In genomic region chr1:219834247-219834917, GRCh38 we compare ENCODE assay signal across 20 cellular contexts.
"Had no signal": no experiment of that assay in that cellular context is flagged by ENCODE, and none has a peak within 500 bp of the region (broad histone marks: within the 10 kb centered on the region; RNA-seq: fewer than 3 reads in every experiment).

No MANE protein-coding gene starts in this region.

- H3K27ac Mint-ChIP-seq: activated CD4-positive, alpha-beta T cell treated with anti-CD3 and anti-CD28 coated beads for 36 hours; activated naive CD8-positive, alpha-beta T cell; activated T-helper 1 cell treated with anti-CD3 and anti-CD28 coated beads, Interleukin-12 subunit alpha, Interleukin-12 subunit beta, Interleukin-2, Interleukin-4 antibody, amounts not matched to agents 30 ng/mL and 10 ng/mL and 1 ng/mL, durations not matched to agents 14 hours and 24 hours and 36 hours; effector memory CD8-positive, alpha-beta T cell; mesothelial cell of epicardium; nephron; progenitor cell of endocrine pancreas; T-helper 2 cell treated with Interferon-gamma antibody and Interleukin-4, amounts not matched to agents 5 μg/mL and 100 μg/mL, for 36 hours had no signal

- H3K9me3 ChIP-seq: right atrium auricular region, thyroid gland had no signal

- H3K4me1 Mint-ChIP-seq: activated CD4-positive, alpha-beta T cell treated with anti-CD3 and anti-CD28 coated beads for 36 hours; nephron had no signal

- H3K4me3 ChIP-seq: lung, right atrium auricular region, thyroid gland had no signal

- H3K4me3 Mint-ChIP-seq: activated CD4-positive, alpha-beta T cell treated with anti-CD3 and anti-CD28 coated beads for 36 hours; activated naive CD8-positive, alpha-beta T cell; activated T-helper 1 cell treated with anti-CD3 and anti-CD28 coated beads, Interleukin-12 subunit alpha, Interleukin-12 subunit beta, Interleukin-2, Interleukin-4 antibody, amounts not matched to agents 30 ng/mL and 10 ng/mL and 1 ng/mL, durations not matched to agents 14 hours and 24 hours and 36 hours; effector memory CD8-positive, alpha-beta T cell; mesothelial cell of epicardium; nephron; T-helper 2 cell treated with Interferon-gamma antibody and Interleukin-4, amounts not matched to agents 5 μg/mL and 100 μg/mL, for 36 hours had no signal

- ATAC-seq: activated CD4-positive, alpha-beta T cell treated with anti-CD3 and anti-CD28 coated beads for 36 hours; effector memory CD8-positive, alpha-beta T cell had no signal

- DNase-seq: activated CD4-positive, alpha-beta T cell treated with anti-CD3 and anti-CD28 coated beads for 36 hours; activated CD4-positive, alpha-beta T cell treated with anti-CD3 and anti-CD28 coated beads, Interleukin-2, amount 50 U/mL, for 48 hours; activated T-cell treated with anti-CD3 and anti-CD28 coated beads for 4 hours; amniotic stem cell; effector memory CD8-positive, alpha-beta T cell; foreskin fibroblast; nucleus accumbens; stimulated activated CD4-positive, alpha-beta T cell treated with anti-CD3 and anti-CD28 coated beads, Interleukin-12 subunit alpha, Interleukin-12 subunit beta, amount 100 ng/mL, for 4 hours; stimulated activated CD4-positive, alpha-beta T cell treated with anti-CD3 and anti-CD28 coated beads, Interleukin-1b, Interleukin-23, amount 100 ng/mL, for 48 hours; stimulated activated CD8-positive, alpha-beta memory T cell treated with anti-CD3 and anti-CD28 coated beads, Interleukin-4, amount 100 ng/mL, for 48 hours; stimulated activated naive CD4-positive, alpha-beta T cell treated with Interleukin-2 at 50 U/mL for 16 hours; thyroid gland had no signal

- H3K36me3 ChIP-seq: right atrium auricular region, thyroid gland had no signal

- H3K4me1 ChIP-seq: right atrium auricular region, thyroid gland had no signal

- H3K27ac ChIP-seq: right atrium auricular region, thyroid gland had no signal

- H3K36me3 Mint-ChIP-seq: activated naive CD8-positive, alpha-beta T cell; mesothelial cell of epicardium had no signal

- H3K27me3 ChIP-seq: right atrium auricular region, thyroid gland had no signal

- H3K9me3 Mint-ChIP-seq: activated T-helper 1 cell treated with anti-CD3 and anti-CD28 coated beads, Interleukin-12 subunit alpha, Interleukin-12 subunit beta, Interleukin-2, Interleukin-4 antibody, amounts not matched to agents 30 ng/mL and 10 ng/mL and 1 ng/mL, durations not matched to agents 14 hours and 24 hours and 36 hours; effector memory CD8-positive, alpha-beta T cell; nephron; T-helper 2 cell treated with Interferon-gamma antibody and Interleukin-4, amounts not matched to agents 5 μg/mL and 100 μg/mL, for 36 hours had no signal
